8 cellular contexts compared by ENCODE assay signal in the genomic region with DNA sequence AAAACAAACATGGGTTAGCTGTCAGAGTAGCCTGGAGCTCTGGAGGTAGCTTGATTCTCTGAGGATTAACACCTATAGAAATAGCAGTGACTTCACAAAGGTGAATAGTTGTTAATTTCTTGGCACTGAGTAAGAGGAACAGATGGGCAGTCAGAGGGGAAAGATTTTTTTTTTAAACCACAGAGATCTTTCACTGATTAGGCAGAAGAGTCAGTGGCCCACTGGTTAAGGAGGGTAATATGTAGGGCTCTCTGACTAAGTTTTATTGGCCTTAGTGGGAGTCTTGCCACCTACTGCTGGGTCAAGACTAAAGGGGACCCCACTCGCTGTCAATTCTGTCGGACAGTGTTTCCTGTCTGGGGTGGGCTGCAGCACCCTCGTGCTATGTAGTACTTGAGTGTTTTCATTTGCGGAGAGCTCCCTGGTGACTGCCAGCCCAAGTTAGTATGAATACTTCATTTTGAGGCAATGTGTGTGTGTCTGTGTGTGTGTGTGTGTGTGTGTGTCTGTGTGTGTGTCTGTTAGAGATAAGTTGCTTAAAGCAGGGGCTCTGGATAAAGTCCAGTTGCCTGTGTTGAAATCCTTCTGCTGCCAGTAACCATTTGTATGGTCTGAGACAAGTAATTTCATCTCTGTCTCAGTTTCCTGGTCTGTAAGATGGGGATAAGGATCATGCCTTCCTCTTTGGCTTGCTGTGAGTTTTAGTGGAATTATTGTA.
A peak's percentile ranks its signal among the peaks of the same experiment; 100 is the strongest.
DNase-seq lines count a peak whose midpoint lies in the region; ATAC-seq and TF ChIP-seq lines count a peak whose summit lies in the region.

No MANE protein-coding gene starts in this region.

- H3K4me1 ChIP-seq in breast epithelium (peaks cover 5 to 25% of the 10 kb centered on the region in 2 donors), mucosa of stomach (ENCODE audit: control insufficient read depth, insufficient read depth, low read length) (peaks cover 54% of the 10 kb centered on the region)

- peak; percentile 38 for ATAC-seq in HG02623 (IDR thresholded peaks at IDR 0.05; ENCODE audit: unreplicated experiment)

- TF ChIP-seq POLR2A in breast epithelium (IDR thresholded peaks at IDR 0.05): no peak

- H3K36me3 ChIP-seq in breast epithelium (no peaks in the 10 kb centered on the region), mucosa of stomach (ENCODE audit: control insufficient read depth, insufficient read depth, low read length) (no peaks in the 10 kb centered on the region), WERI-Rb-1 (no peaks in the 10 kb centered on the region)

- no peak for TF ChIP-seq CTCF in breast epithelium (IDR thresholded peaks at IDR 0.05)
- no peak for TF ChIP-seq CTCF in WERI-Rb-1 (IDR thresholded peaks at IDR 0.05; ENCODE audit: low read depth, low read length)

- H3K4me3 ChIP-seq in breast epithelium (peak overlapping the region in 1 of 3 donors; percentile 66), mucosa of stomach (ENCODE audit: low read length) (no peak overlapping the region), WERI-Rb-1 (ENCODE audit: low read depth, low read length) (no peak overlapping the region)

- peak overlapping the region; percentile 92 to 95 for H3K27ac ChIP-seq in breast epithelium
- no peak overlapping the region for H3K27ac ChIP-seq in WERI-Rb-1

- H3K9me3 ChIP-seq in breast epithelium: no peaks in the 10 kb centered on the region
- H3K9me3 ChIP-seq in mucosa of stomach (ENCODE audit: control insufficient read depth, low read length): no peaks in the 10 kb centered on the region
- no peaks in the 10 kb centered on the region for H3K9me3 ChIP-seq in WERI-Rb-1 (ENCODE audit: severe bottlenecking)

- peak; percentile 47 for DNase-seq in activated T-cell treated with anti-CD3 and anti-CD28 coated beads, Interleukin-2, amount 50 U/mL, for 1 hour
- DNase-seq in activated T-cell treated with anti-CD3 and anti-CD28 coated beads for 4 hours (no peak), NCI-H69 (lab: John Stamatoyannopoulos, UW) (peak; percentile 81), breast epithelium (ENCODE audit: low spot score in 2 of 2) (no peak), WERI-Rb-1 (no peak), NCI-H1436 treated with DMSO at 0.1 percent for 48 hours (lab: John Stamatoyannopoulos, UW) (no peak)

- no peaks in the 10 kb centered on the region for H3K27me3 ChIP-seq in breast epithelium
- H3K27me3 ChIP-seq in mucosa of stomach (ENCODE audit: control insufficient read depth, insufficient read depth, low read length): no peaks in the 10 kb centered on the region
- H3K27me3 ChIP-seq in WERI-Rb-1 (ENCODE audit: insufficient read depth, low read depth, severe bottlenecking): no peaks in the 10 kb centered on the region

- intact Hi-C loops in breast epithelium (cut with DNase I; ENCODE audit: low total_unique reads): no loop called here

- H3K9ac ChIP-seq in mucosa of stomach (ENCODE audit: low read length): peak overlapping the region; percentile 31

Comparison
In these comparisons a context has a peak if more than half of its experiments do, and no peak if none do; other contexts are left out.
1. DNase-seq: peak in activated T-cell treated with anti-CD3 and anti-CD28 coated beads, Interleukin-2, amount 50 U/mL, for 1 hour (single experiment) and NCI-H69 (single experiment); none in activated T-cell treated with anti-CD3 and anti-CD28 coated beads for 4 hours (single experiment), breast epithelium (0 of 2), WERI-Rb-1 (single experiment) and NCI-H1436 treated with DMSO at 0.1 percent for 48 hours (single experiment).